In genomic region chr1:39494671-39495410, GRCh38 we compare ENCODE assay signal across 24 cellular contexts. TPM values are rescaled to one million over a fixed set of nuclear protein-coding genes. Genes with fewer than 3 reads are reported as not detected.
"Had no signal": no experiment of that assay in that cellular context is flagged by ENCODE, and none has a peak within 500 bp of the region (broad histone marks: within the 10 kb centered on the region; RNA-seq: fewer than 3 reads in every experiment).

No MANE protein-coding gene starts in this region.

- DNase-seq: activated B cell treated with CpG ODN at 0.5 μM for 24 hours; activated naive CD4-positive, alpha-beta T cell; activated T-cell treated with anti-CD3 and anti-CD28 coated beads for 4 hours; activated T-cell treated with anti-CD3 and anti-CD28 coated beads, Interleukin-2, amount 50 U/mL, for 72 hours; body of pancreas; cerebellar nuclear complex; effector memory CD4-positive, alpha-beta T cell; gastrocnemius medialis; glutamatergic neuron; left ventricle myocardium superior; naive B cell; right cardiac atrium; spleen; stimulated activated naive CD8-positive, alpha-beta T cell treated with anti-CD3 and anti-CD28 coated beads, Interleukin-15, Interleukin-2, amounts not matched to agents 100 U/mL and 50 U/mL, for 24 hours; T-helper 2 cell; testis; transverse colon had no signal

- H3K27me3 ChIP-seq: body of pancreas, dorsolateral prefrontal cortex, testis had no signal

- ATAC-seq: activated naive CD4-positive, alpha-beta T cell treated with anti-CD3 and anti-CD28 coated beads, Interleukin-2, amount 50 U/mL, for 72 hours; activated T-cell treated with anti-CD3 and anti-CD28 coated beads, Interleukin-2, amount 50 U/mL, for 72 hours; body of pancreas; gastrocnemius medialis; left ventricle myocardium superior; right cardiac atrium; stimulated activated naive CD8-positive, alpha-beta T cell treated with anti-CD3 and anti-CD28 coated beads, Interleukin-15, Interleukin-2, amounts not matched to agents 100 U/mL and 50 U/mL, for 24 hours had no signal

- H3K9me3 Mint-ChIP-seq: activated B cell treated with CpG ODN at 0.5 μM for 24 hours; activated naive CD4-positive, alpha-beta T cell treated with anti-CD3 and anti-CD28 coated beads, Interleukin-2, amount 50 U/mL, for 72 hours; activated T-cell treated with anti-CD3 and anti-CD28 coated beads, Interleukin-2, amount 50 U/mL, for 72 hours; naive B cell; neural crest cell had no signal

- H3K36me3 ChIP-seq: cardiac muscle cell, gastrocnemius medialis, spleen, transverse colon had no signal

- H3K36me3 Mint-ChIP-seq: activated naive CD4-positive, alpha-beta T cell treated with anti-CD3 and anti-CD28 coated beads, Interleukin-2, amount 50 U/mL, for 72 hours; naive B cell had no signal

- H3K4me3 ChIP-seq: body of pancreas, cardiac muscle cell, coronary artery, dorsolateral prefrontal cortex, gastrocnemius medialis, spleen, testis, transverse colon had no signal

- H3K4me3 Mint-ChIP-seq: activated B cell treated with CpG ODN at 0.5 μM for 24 hours; activated T-cell treated with anti-CD3 and anti-CD28 coated beads, Interleukin-2, amount 50 U/mL, for 72 hours had no signal

- H3K4me1 Mint-ChIP-seq: neural crest cell had no signal

- H3K27ac Mint-ChIP-seq: activated B cell treated with CpG ODN at 0.5 μM for 24 hours; activated naive CD4-positive, alpha-beta T cell treated with anti-CD3 and anti-CD28 coated beads, Interleukin-2, amount 50 U/mL, for 72 hours; activated T-cell treated with anti-CD3 and anti-CD28 coated beads, Interleukin-2, amount 50 U/mL, for 72 hours had no signal

- FAIRE-seq: islet of Langerhans had no signal

RNA-seq across cellular contexts. Expression of gene BMP8A, which starts 3.4 kb away (rescaled TPM):
- total RNA-seq: epithelial cell of proximal tubule, left ventricle myocardium superior had no signal
